In genomic region chr9:97500765-97501176, GRCh38 we compare ENCODE assay signal across 10 cellular contexts. TPM values are rescaled to one million over a fixed set of nuclear protein-coding genes. Genes with fewer than 3 reads are reported as not detected.
A peak's percentile ranks its signal among the peaks of the same experiment; 100 is the strongest.
DNase-seq lines count a peak whose midpoint lies in the region; ATAC-seq, FAIRE-seq and TF ChIP-seq lines count a peak whose summit lies in the region.
"Had no signal": no experiment of that assay in that cellular context is flagged by ENCODE, and none has a peak within 500 bp of the region (broad histone marks: within the 10 kb centered on the region; RNA-seq: fewer than 3 reads in every experiment).

No MANE protein-coding gene starts in this region.

- peak overlapping the region; percentile 3 for H3K4me3 ChIP-seq in CD4-positive, CD25-positive, alpha-beta regulatory T cell (ENCODE audit: low read depth, low read length)
- H3K4me3 ChIP-seq in MG63 (peak overlapping the region; percentile 30), neural cell (ENCODE audit: low read length) (peak overlapping the region; percentile 53)
- peak overlapping the region; percentile 22 for H3K4me3 ChIP-seq in effector memory CD4-positive, alpha-beta T cell (ENCODE audit: insufficient read depth, low read depth, low read length, poor library complexity, severe bottlenecking)

- peaks cover 13% of the 10 kb centered on the region for H3K36me3 Mint-ChIP-seq in CD4-positive, CD25-positive, alpha-beta regulatory T cell

- no peak overlapping the region for H3K27ac ChIP-seq in CD4-positive, CD25-positive, alpha-beta regulatory T cell (ENCODE audit: insufficient read depth, low read length, poor library complexity, severe bottlenecking)
- no peak overlapping the region for H3K27ac ChIP-seq in effector memory CD4-positive, alpha-beta T cell (ENCODE audit: insufficient read depth, low read length, poor library complexity, severe bottlenecking)
- no peak overlapping the region for H3K27ac ChIP-seq in neural cell (ENCODE audit: low read length)
- H3K27ac ChIP-seq: RWPE1 had no signal

- H3K36me3 ChIP-seq in CD4-positive, CD25-positive, alpha-beta regulatory T cell (ENCODE audit: control insufficient read depth, insufficient read depth, low read length) = peaks cover 12% of the 10 kb centered on the region
- H3K36me3 ChIP-seq in MG63 (no peaks in the 10 kb centered on the region), neural cell (ENCODE audit: insufficient read depth, low read length) (no peaks in the 10 kb centered on the region)
- H3K36me3 ChIP-seq in effector memory CD4-positive, alpha-beta T cell (ENCODE audit: control insufficient read depth, insufficient read depth, low read length) = peaks cover 5% of the 10 kb centered on the region

- H3K27me3 ChIP-seq in CD4-positive, CD25-positive, alpha-beta regulatory T cell (ENCODE audit: control insufficient read depth, insufficient read depth, low read length) = peaks cover 32% of the 10 kb centered on the region
- H3K27me3 ChIP-seq in MG63 = peaks cover 27% of the 10 kb centered on the region
- H3K27me3 ChIP-seq in effector memory CD4-positive, alpha-beta T cell (replicated peaks; ENCODE audit: control insufficient read depth, insufficient read depth, low read length, poor library complexity, severe bottlenecking) = peaks cover 29% of the 10 kb centered on the region
- H3K27me3 ChIP-seq in neural cell (ENCODE audit: insufficient read depth, low read depth, low read length) = peaks cover 56% of the 10 kb centered on the region

- no peak for TF ChIP-seq POLR2A in GM12892 (IDR thresholded peaks at IDR 0.05; ENCODE audit: low read depth, low read length)
- no peak for TF ChIP-seq POLR2A in GM12891 (IDR thresholded peaks at IDR 0.05; ENCODE audit: low read depth, low read length)

- H3K4me1 Mint-ChIP-seq in CD4-positive, CD25-positive, alpha-beta regulatory T cell = peaks cover 4 to 28% (median 12%) of the 10 kb centered on the region in 4 donors

- H3K4me3 Mint-ChIP-seq in CD4-positive, CD25-positive, alpha-beta regulatory T cell = peak overlapping the region; percentile 74 to 85 (median 79)

- H3F3A ChIP-seq in neural cell (ENCODE audit: insufficient read depth, low read length, poor library complexity, severe bottlenecking) = no peaks in the 10 kb centered on the region

- H3K79me2 ChIP-seq in neural cell (replicated peaks; ENCODE audit: insufficient read depth, low read length) = no peaks in the 10 kb centered on the region

- FAIRE-seq in GM12892 (lab: Jason Lieb, UNC) (no peak), GM12891 (lab: Jason Lieb, UNC) (no peak)
- FAIRE-seq: colon had no signal

- no peak overlapping the region for H3K9ac ChIP-seq in neural cell (ENCODE audit: low read length)

- TF ChIP-seq RAD21 in neural cell (conservative IDR thresholded peaks at IDR 0.05) = no peak

- TF ChIP-seq CTCF in neural cell (IDR thresholded peaks at IDR 0.05; ENCODE audit: poor library complexity, severe bottlenecking) = no peak

- no peak for DNase-seq in CD4-positive, CD25-positive, alpha-beta regulatory T cell
- DNase-seq in MG63 (no peak), anterior cingulate cortex (lab: John Stamatoyannopoulos, UW) (no peak), activated gamma-delta T cell (lab: John Stamatoyannopoulos, UW) (no peak), GM12892 (ENCODE audit: insufficient read length) (no peak), GM12891 (ENCODE audit: insufficient read length, low spot score) (no peak)
- no peak for DNase-seq in effector memory CD4-positive, alpha-beta T cell

- H2AFZ ChIP-seq in neural cell (ENCODE audit: low read depth, low read length) = no peak overlapping the region

- H3K9me3 Mint-ChIP-seq in CD4-positive, CD25-positive, alpha-beta regulatory T cell = peaks cover 0 to 8% (median 0%) of the 10 kb centered on the region in 7 donors

- no peaks in the 10 kb centered on the region for H3K9me2 ChIP-seq in neural cell (ENCODE audit: insufficient read depth, low read length)

- no peak for ATAC-seq in CD4-positive, CD25-positive, alpha-beta regulatory T cell (ENCODE audit: low read depth in 2 of 2)

- TF ChIP-seq EP300 in neural cell (conservative IDR thresholded peaks at IDR 0.05; ENCODE audit: poor library complexity, severe bottlenecking) = no peak

- no peak overlapping the region for H3K27ac Mint-ChIP-seq in CD4-positive, CD25-positive, alpha-beta regulatory T cell

- no peak overlapping the region for H3K4me2 ChIP-seq in neural cell (ENCODE audit: low read length)

- peaks cover 41% of the 10 kb centered on the region for H3K27me3 Mint-ChIP-seq in CD4-positive, CD25-positive, alpha-beta regulatory T cell

- peaks cover 22% of the 10 kb centered on the region for H3K4me1 ChIP-seq in CD4-positive, CD25-positive, alpha-beta regulatory T cell (ENCODE audit: control insufficient read depth, insufficient read depth, low read length, poor library complexity, severe bottlenecking)
- peaks cover 15% of the 10 kb centered on the region for H3K4me1 ChIP-seq in effector memory CD4-positive, alpha-beta T cell (ENCODE audit: control insufficient read depth, insufficient read depth, low read length, poor library complexity, severe bottlenecking)

- no peaks in the 10 kb centered on the region for H3K9me3 ChIP-seq in CD4-positive, CD25-positive, alpha-beta regulatory T cell (ENCODE audit: control insufficient read depth in 2 of 2, low read length in 2 of 2)
- H3K9me3 ChIP-seq in MG63 (no peaks in the 10 kb centered on the region; the same call in none of the 2 replicates), neural cell (ENCODE audit: low read length) (no peaks in the 10 kb centered on the region)
- H3K9me3 ChIP-seq in effector memory CD4-positive, alpha-beta T cell (ENCODE audit: control insufficient read depth, low read length) = no peaks in the 10 kb centered on the region

- no peaks in the 10 kb centered on the region for H4K20me1 ChIP-seq in neural cell (ENCODE audit: insufficient read depth)

TF ChIP-seq in neural cell, 6 proteins besides CTCF, POLR2A, EP300 and RAD21:
- TF ChIP-seq POLR2AphosphoS5 (IDR thresholded peaks at IDR 0.05) (no peak), EZH2 (IDR thresholded peaks at IDR 0.05; ENCODE audit: borderline replicate concordance, insufficient read depth, low read length, poor library complexity, severe bottlenecking) (no peak)
TF ChIP-seq in neural cell: peak in this region for 0.

TF ChIP-seq in GM12891, 5 proteins besides CTCF, POLR2A, EP300 and RAD21:
- no peak for TF ChIP-seq PAX5 (IDR thresholded peaks at IDR 0.05; ENCODE audit: insufficient read depth, low read length, severe bottlenecking)
- TF ChIP-seq TAF1 (IDR thresholded peaks at IDR 0.05; ENCODE audit: low read depth, low read length) = no peak
- no peak for TF ChIP-seq POLR2AphosphoS5 (IDR thresholded peaks at IDR 0.05; ENCODE audit: low read depth, low read length)
- no peak for TF ChIP-seq SPI1 (IDR thresholded peaks at IDR 0.05; ENCODE audit: low read depth, low read length)
- no peak for TF ChIP-seq POU2F2 (IDR thresholded peaks at IDR 0.05; ENCODE audit: low read depth, low read length)

RNA-seq across cellular contexts. Expression of gene TMOD1, which starts 0.7 kb away (rescaled TPM):
- 3.7 TPM for total RNA-seq in CD4-positive, CD25-positive, alpha-beta regulatory T cell
- polyA plus RNA-seq in CD4-positive, CD25-positive, alpha-beta regulatory T cell = 10 to 100 TPM in 1 of 4 donors, 1 to 10 TPM in 3; 2.4 to 11.0 (median 5.5) TPM
- total RNA-seq in MG63 (2014; rRNA removed; shearing (Covaris generic); ENCODE audit: low replicate concordance) = 0.47 TPM in 1 of 2 replicates, not detected in the other
- polyA plus RNA-seq in neural cell = 0.17 and 0.22 TPM in 2 replicates
- polyA minus RNA-seq in neural cell = 0.24 TPM in 1 of 2 replicates, not detected in the other
- polyA plus RNA-seq in GM12892 (2012; ENCODE audit: missing spikeins) = 30.8 TPM
- 17.4 TPM for polyA plus RNA-seq in GM12891 (2012; ENCODE audit: low read depth, missing spikeins)

Comparison
In these comparisons a context has a peak if more than half of its experiments do, and no peak if none do; other contexts are left out.
1. H3K4me3 ChIP-seq: peak in every context shown above with its lines; median percentile 53 in neural cell; 30 in MG63; 22 in effector memory CD4-positive, alpha-beta T cell; 3 in CD4-positive, CD25-positive, alpha-beta regulatory T cell.